Comparison of ENCODE assay signal across 14 cellular contexts in genomic region chr10:18264466-18264865, GRCh38.
DNase-seq lines count a peak whose midpoint lies in the region; ATAC-seq lines count a peak whose summit lies in the region.
"Had no signal": no experiment of that assay in that cellular context is flagged by ENCODE, and none has a peak within 500 bp of the region (broad histone marks: within the 10 kb centered on the region; RNA-seq: fewer than 3 reads in every experiment).

No MANE protein-coding gene starts in this region.

- ATAC-seq in GM19397 (IDR thresholded peaks at IDR 0.05; ENCODE audit: unreplicated experiment) = no peak
- ATAC-seq: A549; CD8-positive, alpha-beta T cell had no signal

- DNase-seq in DMS 273 (lab: John Stamatoyannopoulos, UW; ENCODE audit: unreplicated experiment) (peak; percentile 51), DMS 273 treated with DMSO at 0.1 percent for 48 hours (lab: John Stamatoyannopoulos, UW) (no peak), H4 (ENCODE audit: low spot score) (peak; percentile 5), SK-MEL-5 (ENCODE audit: low read depth, low spot score) (peak; percentile 3), NCI-H524 treated with DMSO at 0.1 percent for 48 hours (lab: John Stamatoyannopoulos, UW) (no peak)
- DNase-seq: AML-193; Caco-2; Calu3; CD4-positive, alpha-beta T cell; CD8-positive, alpha-beta T cell; DMS79 treated with DMSO at 0.1 percent for 48 hours; GF-D8 had no signal

- in situ Hi-C loops in SK-MEL-5 (cut with HindIII; ENCODE audit: low pct_unique_long_range_greater_than_20kb, low sequenced_read_pairs) = no loop called here

Comparison
In these comparisons a context has a peak if more than half of its experiments do, and no peak if none do; other contexts are left out.
1. DNase-seq: peak in DMS 273 (single experiment), H4 (single experiment) and SK-MEL-5 (single experiment); none in DMS 273 treated with DMSO at 0.1 percent for 48 hours (single experiment) and NCI-H524 treated with DMSO at 0.1 percent for 48 hours (single experiment).